1 cellular context compared by ENCODE assay signal in the genomic region with DNA sequence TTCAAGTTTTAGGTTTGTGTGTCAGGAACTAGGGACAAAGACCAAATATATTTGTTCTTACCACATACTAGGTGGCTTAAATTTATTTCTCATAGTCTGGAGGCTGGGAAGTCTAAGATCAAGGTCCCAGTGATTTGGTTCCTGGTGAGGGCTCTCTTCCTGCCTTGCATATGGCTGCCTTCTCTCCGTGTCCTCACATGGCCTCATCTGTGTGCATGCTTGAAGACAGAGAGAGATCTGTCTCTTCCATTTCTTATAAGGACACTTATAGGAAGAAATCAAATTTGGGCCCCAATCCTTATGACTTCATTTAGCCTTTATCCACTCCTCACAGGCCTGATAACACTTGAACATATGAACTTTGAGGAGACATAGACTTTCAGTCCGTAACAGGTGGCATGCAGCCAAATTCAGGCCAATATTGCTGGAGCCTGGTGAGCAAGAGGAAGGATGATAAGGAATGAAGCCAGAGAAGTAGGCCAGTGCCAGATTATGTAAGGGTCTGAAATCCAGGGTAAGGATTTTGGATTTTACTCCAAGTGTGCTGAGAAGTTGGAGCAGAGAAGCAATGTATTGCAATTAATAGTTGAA.
A peak's percentile ranks its signal among the peaks of the same experiment; 100 is the strongest.
TF ChIP-seq lines count a peak whose summit lies in the region.

No MANE protein-coding gene starts in this region.

TF ChIP-seq in K562, 482 proteins besides CTCF, POLR2A, EP300 and RAD21 (continued from another document):
- TF ChIP-seq NCOR1 (IDR thresholded peaks at IDR 0.05) (peak; percentile 71), ZNF77 (CRISPR knock-in tag; IDR thresholded peaks at IDR 0.05) (no peak), ZNF175 (CRISPR knock-in tag; IDR thresholded peaks at IDR 0.05; ENCODE audit: low read depth) (peak; percentile 79; the same call in 1 of the 2 replicates), GATAD2B (IDR thresholded peaks at IDR 0.05; ENCODE audit: borderline replicate concordance) (no peak), ZNF707 (CRISPR knock-in tag; conservative IDR thresholded peaks at IDR 0.05) (no peak), TSC22D4 (tag; IDR thresholded peaks at IDR 0.05) (no peak), FOSL1 (tag; conservative IDR thresholded peaks at IDR 0.05) (peak; percentile 48), HDAC3 (IDR thresholded peaks at IDR 0.05; ENCODE audit: borderline replicate concordance, partially characterized antibody) (peak; percentile 52), TEAD4 (IDR thresholded peaks at IDR 0.05; ENCODE audit: low read length) (peak; percentile 79), TEAD4 (CRISPR knock-in tag; IDR thresholded peaks at IDR 0.05; ENCODE audit: borderline replicate concordance) (no peak), TRIM24 (IDR thresholded peaks at IDR 0.05) (peak; percentile 38 to 76; a peak in 3 of 4 replicates), BACH1 (tag; IDR thresholded peaks at IDR 0.05) (no peak), JUND (IDR thresholded peaks at IDR 0.05; ENCODE audit: borderline replicate concordance, low read depth, low read length) (peak; percentile 73; the same call in 1 of the 2 replicates), JUND (tag; IDR thresholded peaks at IDR 0.05; ENCODE audit: borderline replicate concordance, low read depth, low read length) (peak; percentile 65; the same call in 2 of the 3 replicates), PYGO2 (tag; IDR thresholded peaks at IDR 0.05) (0 out of 2 replicates have a peak, but pooled peaks have one; percentile 25), CEBPB (tag; IDR thresholded peaks at IDR 0.05) (peak; percentile 34; the same call in 1 of the 2 replicates), TAL1 (IDR thresholded peaks at IDR 0.05) (peak; percentile 75), TBL1XR1 (IDR thresholded peaks at IDR 0.05; ENCODE audit: low read length in 2 of 2) (peak in 1 of 2 experiments; percentile 20; a peak in 1 of 4 replicates), SOX6 (IDR thresholded peaks at IDR 0.05) (peak; percentile 50; the same call in 1 of the 2 replicates), KDM1A (IDR thresholded peaks at IDR 0.05) (peak; percentile 70 to 74; a peak in 3 of 4 replicates), NFIC (IDR thresholded peaks at IDR 0.05) (peak; percentile 98), RBM25 (IDR thresholded peaks at IDR 0.05; ENCODE audit: low read depth, low read length, severe bottlenecking) (no peak), L3MBTL2 (IDR thresholded peaks at IDR 0.05) (peak; percentile 51; the same call in 1 of the 2 replicates), ZNF551 (CRISPR knock-in tag; IDR thresholded peaks at IDR 0.05) (no peak), ADNP (tag; IDR thresholded peaks at IDR 0.05) (peak; percentile 59; the same call in 1 of the 2 replicates), CCNT2 (IDR thresholded peaks at IDR 0.05; ENCODE audit: borderline replicate concordance, extremely low read depth, insufficient read length, low read depth, low read length) (peak; percentile 53), RCOR1 (IDR thresholded peaks at IDR 0.05; ENCODE audit: borderline replicate concordance in 1 of 2, low read depth in 2 of 2, low read length in 2 of 2) (peak in 1 of 2 experiments; percentile 91; a peak in 2 of 4 replicates), NFIX (CRISPR knock-in tag; IDR thresholded peaks at IDR 0.05; ENCODE audit: low read depth) (peak; percentile 69), POLR2AphosphoS5 (IDR thresholded peaks at IDR 0.05; ENCODE audit: control insufficient read depth, insufficient read depth, low read depth, low read length) (peak; percentile 48; the same call in 1 of the 2 replicates), SMAD4 (CRISPR knock-in tag; conservative IDR thresholded peaks at IDR 0.05) (peak; percentile 53; the same call in 1 of the 2 replicates)
- TF ChIP-seq, protein P1, sequence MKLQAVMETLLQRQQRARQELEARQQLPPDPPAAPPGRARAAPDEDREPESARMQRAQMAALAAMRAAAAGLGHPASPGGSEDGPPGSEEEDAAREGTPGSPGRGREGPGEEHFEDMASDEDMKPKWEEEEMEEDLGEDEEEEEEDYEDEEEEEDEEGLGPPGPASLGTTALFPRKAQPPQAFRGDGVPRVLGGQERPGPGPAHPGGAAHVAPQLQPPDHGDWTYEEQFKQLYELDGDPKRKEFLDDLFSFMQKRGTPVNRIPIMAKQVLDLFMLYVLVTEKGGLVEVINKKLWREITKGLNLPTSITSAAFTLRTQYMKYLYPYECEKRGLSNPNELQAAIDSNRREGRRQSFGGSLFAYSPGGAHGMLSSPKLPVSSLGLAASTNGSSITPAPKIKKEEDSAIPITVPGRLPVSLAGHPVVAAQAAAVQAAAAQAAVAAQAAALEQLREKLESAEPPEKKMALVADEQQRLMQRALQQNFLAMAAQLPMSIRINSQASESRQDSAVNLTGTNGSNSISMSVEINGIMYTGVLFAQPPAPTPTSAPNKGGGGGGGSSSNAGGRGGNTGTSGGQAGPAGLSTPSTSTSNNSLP (IDR thresholded peaks at IDR 0.05; ENCODE audit: borderline replicate concordance, low read depth, low read length) = peak; percentile 81; the same call in 1 of the 2 replicates
- TF ChIP-seq, protein P2, sequence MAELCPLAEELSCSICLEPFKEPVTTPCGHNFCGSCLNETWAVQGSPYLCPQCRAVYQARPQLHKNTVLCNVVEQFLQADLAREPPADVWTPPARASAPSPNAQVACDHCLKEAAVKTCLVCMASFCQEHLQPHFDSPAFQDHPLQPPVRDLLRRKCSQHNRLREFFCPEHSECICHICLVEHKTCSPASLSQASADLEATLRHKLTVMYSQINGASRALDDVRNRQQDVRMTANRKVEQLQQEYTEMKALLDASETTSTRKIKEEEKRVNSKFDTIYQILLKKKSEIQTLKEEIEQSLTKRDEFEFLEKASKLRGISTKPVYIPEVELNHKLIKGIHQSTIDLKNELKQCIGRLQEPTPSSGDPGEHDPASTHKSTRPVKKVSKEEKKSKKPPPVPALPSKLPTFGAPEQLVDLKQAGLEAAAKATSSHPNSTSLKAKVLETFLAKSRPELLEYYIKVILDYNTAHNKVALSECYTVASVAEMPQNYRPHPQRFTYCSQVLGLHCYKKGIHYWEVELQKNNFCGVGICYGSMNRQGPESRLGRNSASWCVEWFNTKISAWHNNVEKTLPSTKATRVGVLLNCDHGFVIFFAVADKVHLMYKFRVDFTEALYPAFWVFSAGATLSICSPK (IDR thresholded peaks at IDR 0.05; ENCODE audit: borderline replicate concordance) = no peak
- TF ChIP-seq, protein P3, sequence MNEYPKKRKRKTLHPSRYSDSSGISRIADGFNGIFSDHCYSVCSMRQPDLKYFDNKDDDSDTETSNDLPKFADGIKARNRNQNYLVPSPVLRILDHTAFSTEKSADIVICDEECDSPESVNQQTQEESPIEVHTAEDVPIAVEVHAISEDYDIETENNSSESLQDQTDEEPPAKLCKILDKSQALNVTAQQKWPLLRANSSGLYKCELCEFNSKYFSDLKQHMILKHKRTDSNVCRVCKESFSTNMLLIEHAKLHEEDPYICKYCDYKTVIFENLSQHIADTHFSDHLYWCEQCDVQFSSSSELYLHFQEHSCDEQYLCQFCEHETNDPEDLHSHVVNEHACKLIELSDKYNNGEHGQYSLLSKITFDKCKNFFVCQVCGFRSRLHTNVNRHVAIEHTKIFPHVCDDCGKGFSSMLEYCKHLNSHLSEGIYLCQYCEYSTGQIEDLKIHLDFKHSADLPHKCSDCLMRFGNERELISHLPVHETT (CRISPR knock-in tag; conservative IDR thresholded peaks at IDR 0.05 in 1 of 2, IDR thresholded peaks at IDR 0.05 in 1 of 2) = no peak
TF ChIP-seq in K562: peak in this region for 46.
